In the genomic region with DNA sequence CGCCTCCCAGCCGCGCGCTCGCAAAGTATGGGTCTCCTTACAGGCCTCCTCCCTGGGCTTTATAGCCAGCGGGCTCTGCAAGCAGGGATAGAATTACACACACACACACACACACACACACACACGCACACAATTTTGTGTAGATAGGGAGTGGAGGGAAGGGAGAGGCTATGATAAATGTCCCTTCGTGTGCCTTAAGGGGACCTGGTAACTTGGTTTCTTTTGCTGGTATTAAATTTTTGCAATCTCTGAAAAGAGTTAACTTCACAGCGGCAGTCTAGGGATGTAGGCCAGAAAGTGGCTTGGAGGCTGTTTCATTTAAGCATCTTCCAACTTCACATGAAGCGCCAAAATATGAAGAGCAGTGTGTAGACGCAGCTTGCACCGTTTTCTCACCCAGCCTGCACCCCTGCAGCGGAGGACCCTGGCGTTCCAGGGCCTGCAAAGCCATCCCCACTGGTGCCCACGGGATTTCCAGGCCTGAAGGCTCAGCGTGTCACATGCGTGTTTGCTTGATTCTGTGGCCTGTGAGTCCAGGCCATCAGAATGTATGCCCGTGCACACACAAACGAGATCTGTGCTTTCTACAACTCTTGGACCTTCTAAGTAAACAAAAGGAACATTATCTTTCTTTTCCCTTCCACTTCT, we compare ENCODE assay signal across 11 cellular contexts.
DNase-seq lines count a peak whose midpoint lies in the region; ATAC-seq and TF ChIP-seq lines count a peak whose summit lies in the region.
"Had no signal": no experiment of that assay in that cellular context is flagged by ENCODE, and none has a peak within 500 bp of the region (broad histone marks: within the 10 kb centered on the region; RNA-seq: fewer than 3 reads in every experiment).

No MANE protein-coding gene starts in this region.

- peak in 1 of 5 donors; percentile 30 for DNase-seq in heart left ventricle
- DNase-seq in left ventricle myocardium superior, result no peak
- DNase-seq in colonic mucosa, result no peak
- no peak for DNase-seq in tibial artery
- no peak for DNase-seq in omental fat pad (ENCODE audit: low spot score)
- DNase-seq in DMS79 (lab: John Stamatoyannopoulos, UW), result no peak
- no peak for DNase-seq in G401 (ENCODE audit: low spot score)
- DNase-seq: activated CD4-positive, alpha-beta T cell treated with anti-CD3 and anti-CD28 coated beads for 1 hour; NCI-H524 treated with DMSO at 0.1 percent for 48 hours had no signal

- TF ChIP-seq CTCF in heart left ventricle (IDR thresholded peaks at IDR 0.05), result no peak
- no peak for TF ChIP-seq CTCF in colonic mucosa (IDR thresholded peaks at IDR 0.05)
- TF ChIP-seq CTCF in tibial artery (IDR thresholded peaks at IDR 0.05), result no peak
- no peak for TF ChIP-seq CTCF in omental fat pad (IDR thresholded peaks at IDR 0.05)

- in situ Hi-C loops in G401 (cut with HindIII; ENCODE audit: low sequenced_read_pairs), result no loop called here

- H3K27me3 ChIP-seq in heart left ventricle (peaks cover 4 to 53% (median 17%) of the 10 kb centered on the region in 9 donors), colonic mucosa (no peaks in the 10 kb centered on the region), tibial artery (peaks cover 0 to 33% of the 10 kb centered on the region in 2 donors)

- no peaks in the 10 kb centered on the region for H3K9me3 ChIP-seq in heart left ventricle
- H3K9me3 ChIP-seq in colonic mucosa, result no peaks in the 10 kb centered on the region
- no peaks in the 10 kb centered on the region for H3K9me3 ChIP-seq in mesodermal cell (ENCODE audit: control insufficient read depth, low read length)
- H3K9me3 ChIP-seq in tibial artery, result no peaks in the 10 kb centered on the region

- peaks cover 4 to 33% (median 12%) of the 10 kb centered on the region in 12 donors for H3K4me1 ChIP-seq in heart left ventricle
- peaks cover 7% of the 10 kb centered on the region for H3K4me1 ChIP-seq in colonic mucosa
- H3K4me1 ChIP-seq in mesodermal cell (ENCODE audit: control insufficient read depth, insufficient read depth, low read length, poor library complexity, severe bottlenecking), result no peaks in the 10 kb centered on the region
- peaks cover 0 to 29% (median 20%) of the 10 kb centered on the region in 4 donors for H3K4me1 ChIP-seq in tibial artery

- intact Hi-C loops in heart left ventricle (cut with DNase I) (no loop called here), left ventricle myocardium superior (cut with micrococcal nuclease) (no loop called here), colonic mucosa (cut with DNase I) (no loop called here), tibial artery (cut with DNase I; ENCODE audit: low total_unique reads) (no loop called here)

- H3K27ac ChIP-seq in heart left ventricle (no peak overlapping the region), colonic mucosa (no peak overlapping the region), mesodermal cell (ENCODE audit: low read depth, low read length, severe bottlenecking) (no peak overlapping the region), tibial artery (no peak overlapping the region)
- H3K27ac ChIP-seq: SJSA1 had no signal

- peak overlapping the region in 1 of 2 donors; percentile 30 for H3K9ac ChIP-seq in colonic mucosa (ENCODE audit: low read depth in 2 of 2, low read length in 2 of 2)

- no peaks in the 10 kb centered on the region for H3K36me3 ChIP-seq in heart left ventricle
- no peaks in the 10 kb centered on the region for H3K36me3 ChIP-seq in colonic mucosa
- H3K36me3 ChIP-seq in mesodermal cell (ENCODE audit: control insufficient read depth, insufficient read depth, low read length), result no peaks in the 10 kb centered on the region
- no peaks in the 10 kb centered on the region for H3K36me3 ChIP-seq in tibial artery
- H3K36me3 ChIP-seq: SJSA1 had no signal

- 38 to 42% (median 40%) methylated on average over 19 of the region's 19 CpGs for WGBS in heart left ventricle, 4 donors
- WGBS in mesodermal cell (ENCODE audit: insufficient coverage in 2 of 2), 2 experiments, result 76 to 90% methylated on average over 11 to 13 of the region's 19 CpGs

- H3K4me3 ChIP-seq in heart left ventricle, result peak overlapping the region in 8 of 12 donors; percentile 53 to 73 (median 63)
- peak overlapping the region; percentile 63 for H3K4me3 ChIP-seq in colonic mucosa
- peak overlapping the region; percentile 57 for H3K4me3 ChIP-seq in mesodermal cell (ENCODE audit: extremely low read depth, insufficient read depth, low read length, poor library complexity, severe bottlenecking)
- H3K4me3 ChIP-seq in tibial artery, result peak overlapping the region; percentile 55 to 77
- H3K4me3 ChIP-seq: SJSA1 had no signal

- TF ChIP-seq POLR2A in heart left ventricle (IDR thresholded peaks at IDR 0.05), result no peak

- ATAC-seq in heart left ventricle (no peak), left ventricle myocardium superior (no peak), omental fat pad (ENCODE audit: low FRiP score) (no peak)
